Comparison of ENCODE assay signal across 8 cellular contexts in genomic region chr18:80108122-80108536, GRCh38. TPM values are rescaled to one million over a fixed set of nuclear protein-coding genes. Genes with fewer than 3 reads are reported as not detected.
DNase-seq lines count a peak whose midpoint lies in the region; ATAC-seq and TF ChIP-seq lines count a peak whose summit lies in the region.

No MANE protein-coding gene starts in this region.

- no peaks in the 10 kb centered on the region for H3K27me3 Mint-ChIP-seq in naive B cell

- peak; percentile 74 for DNase-seq in Right ventricle myocardium inferior (ENCODE audit: missing footprints)
- DNase-seq in cardiac septum (ENCODE audit: low spot score): no peak
- DNase-seq in body of pancreas: peak in 3 of 4 donors; percentile 17
- DNase-seq in naive B cell: peak; percentile 6
- peak; percentile 14 to 24 for DNase-seq in uterus
- no peak for DNase-seq in hippocampal formation (lab: John Stamatoyannopoulos, UW)
- DNase-seq in DMS114 treated with DMSO at 0.1 percent for 48 hours (lab: John Stamatoyannopoulos, UW; ENCODE audit: unreplicated experiment): no peak
- DNase-seq in KG1 (lab: John Stamatoyannopoulos, UW): no peak

- H3K4me3 ChIP-seq in body of pancreas (no peak overlapping the region), uterus (no peak overlapping the region)

- TF ChIP-seq CTCF in body of pancreas (IDR thresholded peaks at IDR 0.05): no peak
- TF ChIP-seq CTCF in uterus (IDR thresholded peaks at IDR 0.05): no peak

- no peak for TF ChIP-seq POLR2A in body of pancreas (IDR thresholded peaks at IDR 0.05)
- no peak for TF ChIP-seq POLR2A in uterus (IDR thresholded peaks at IDR 0.05)

- H3K9me3 ChIP-seq in body of pancreas (no peaks in the 10 kb centered on the region), uterus (no peaks in the 10 kb centered on the region)

- no peak for ATAC-seq in Right ventricle myocardium inferior
- ATAC-seq in body of pancreas: no peak
- ATAC-seq in naive B cell (ENCODE audit: low read depth in 2 of 2): no peak

- H3K36me3 Mint-ChIP-seq in naive B cell: no peaks in the 10 kb centered on the region

- H3K27ac ChIP-seq in body of pancreas (peak overlapping the region in 3 of 4 donors; percentile 89 to 91 (median 91)), uterus (peak overlapping the region; percentile 86 to 87)

- peak overlapping the region; percentile 37 to 98 (median 92) for H3K27ac Mint-ChIP-seq in naive B cell

- H3K27me3 ChIP-seq in body of pancreas: no peaks in the 10 kb centered on the region
- no peaks in the 10 kb centered on the region for H3K27me3 ChIP-seq in uterus

- peak overlapping the region; percentile 43 to 92 (median 80) for H3K4me3 Mint-ChIP-seq in naive B cell

- H3K36me3 ChIP-seq in body of pancreas (replicated peaks in 1 of 2; ENCODE audit: insufficient read depth in 1 of 2, low read depth in 2 of 2) (no peaks in the 10 kb centered on the region), uterus (no peaks in the 10 kb centered on the region)

- peaks cover 0 to 5% (median 4%) of the 10 kb centered on the region in 7 donors for H3K9me3 Mint-ChIP-seq in naive B cell

- peaks cover 20% of the 10 kb centered on the region for H3K4me1 ChIP-seq in body of pancreas
- peaks cover 0 to 4% of the 10 kb centered on the region in 2 donors for H3K4me1 ChIP-seq in uterus

- peaks cover 43 to 48% (median 46%) of the 10 kb centered on the region in 3 donors for H3K4me1 Mint-ChIP-seq in naive B cell

- intact Hi-C loops in Right ventricle myocardium inferior (cut with DNase I) (loop anchor here (5.0 kb wide), 2 partner anchors 71 to 121 kb away; partner anchors contain the start of gene TXNL4A), cardiac septum (cut with DNase I) (loop anchor here (5.0 kb wide), 1 partner anchor 76 kb away; the partner anchor contains the start of gene RBFA), body of pancreas (cut with DNase I) (no loop called here), uterus (cut with DNase I; ENCODE audit: low total_unique reads) (no loop called here)

- 91 to 94% methylated on average over 12 to 23 of the region's 23 CpGs for WGBS in body of pancreas, 2 donors

RNA-seq across cellular contexts. Expression of gene ADNP2, which starts 0.9 kb away (rescaled TPM):
- 7.4 TPM for total RNA-seq in Right ventricle myocardium inferior
- 11.8 TPM for total RNA-seq in cardiac septum
- 1 to 10 TPM; 7.0 to 9.2 TPM for total RNA-seq in body of pancreas
- 1 to 10 TPM; 4.2 to 7.1 (median 5.1) TPM for polyA plus RNA-seq in naive B cell (ENCODE audit: low read depth in 6 of 6)
- total RNA-seq in uterus: 10 to 100 TPM in 2 of 4 donors, 1 to 10 TPM in 2; 6.2 to 24.0 (median 14.7) TPM

Comparison
In these comparisons a context has a peak if more than half of its experiments do, and no peak if none do; other contexts are left out.
1. DNase-seq: peak in Right ventricle myocardium inferior (single experiment), body of pancreas (3 of 4), naive B cell (single experiment) and uterus (2 of 2); none in cardiac septum (single experiment), hippocampal formation (0 of 2), DMS114 treated with DMSO at 0.1 percent for 48 hours (single experiment) and KG1 (single experiment).
2. intact Hi-C loops: an anchor here in Right ventricle myocardium inferior (5.0 kb wide) and cardiac septum (5.0 kb wide); none called in body of pancreas and uterus.